9 cellular contexts compared by ENCODE assay signal in the genomic region with DNA sequence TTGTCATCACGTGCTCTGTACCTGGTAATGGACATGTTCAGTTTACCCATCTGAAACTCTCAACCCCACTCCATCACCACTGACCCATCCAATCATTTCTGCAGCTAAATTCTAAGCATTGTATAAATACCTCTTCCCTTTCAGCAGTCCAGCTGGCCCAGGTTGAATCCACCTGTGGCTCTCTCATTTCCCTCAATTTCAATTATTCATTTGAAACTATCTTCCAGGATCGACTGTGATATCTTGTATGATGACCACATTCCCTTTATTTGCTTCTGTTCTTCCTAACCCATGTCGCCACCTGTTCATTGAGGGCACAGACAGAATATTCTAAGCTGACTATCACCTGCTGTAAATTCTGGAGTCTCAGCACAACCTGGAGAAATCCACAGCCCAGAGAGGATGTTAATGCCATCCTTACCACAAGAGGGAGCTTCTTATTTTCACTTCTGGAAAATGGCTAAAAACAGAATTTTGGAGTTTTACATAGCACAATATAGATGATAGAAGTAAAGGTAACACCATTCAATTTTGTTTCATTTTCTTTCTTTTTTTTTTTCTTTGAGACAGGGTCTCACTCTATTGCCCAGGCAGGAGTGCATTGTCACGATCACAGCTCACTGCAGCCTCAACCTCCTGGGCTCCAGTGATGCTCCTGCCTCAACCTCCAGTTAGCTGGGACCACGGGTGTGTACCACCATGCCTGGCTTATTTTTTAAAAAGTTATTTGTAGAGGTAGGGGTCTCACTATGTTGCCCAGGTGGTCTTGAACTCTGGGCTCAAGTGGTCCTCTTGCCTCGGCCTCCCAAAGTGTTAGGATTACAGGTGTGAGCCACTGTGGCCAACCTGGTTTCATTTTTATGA. TPM values are rescaled to one million over a fixed set of nuclear protein-coding genes. Genes with fewer than 3 reads are reported as not detected.
A peak's percentile ranks its signal among the peaks of the same experiment; 100 is the strongest.
DNase-seq lines count a peak whose midpoint lies in the region; ATAC-seq, FAIRE-seq and TF ChIP-seq lines count a peak whose summit lies in the region.
"Had no signal": no experiment of that assay in that cellular context is flagged by ENCODE, and none has a peak within 500 bp of the region (broad histone marks: within the 10 kb centered on the region; RNA-seq: fewer than 3 reads in every experiment).

No MANE protein-coding gene starts in this region.

- DNase-seq in A172 (ENCODE audit: low spot score) (peak; percentile 40), NCI-H2227 (lab: John Stamatoyannopoulos, UW; ENCODE audit: unreplicated experiment) (peak; percentile 37), bronchial epithelial cell (ENCODE audit: low read depth) (peak; percentile 35), mucosa of descending colon (peak in 1 of 3 donors; percentile 48), KG1 (lab: John Stamatoyannopoulos, UW) (no peak), T-helper 17 cell (no peak)

- peaks cover 2% of the 10 kb centered on the region for H3K4me1 ChIP-seq in mucosa of descending colon (ENCODE audit: low read depth)

- H3K9me3 ChIP-seq in mucosa of descending colon (no peaks in the 10 kb centered on the region), T-helper 17 cell (ENCODE audit: control insufficient read depth, low read length, poor library complexity, severe bottlenecking) (no peaks in the 10 kb centered on the region)

- no peak overlapping the region for H3K27ac Mint-ChIP-seq in T-helper 17 cell
- H3K27ac Mint-ChIP-seq: dendritic cell treated with granulocyte-macrophage colony-stimulating factor and Interleukin-4, amounts not matched to agents 40 ng/mL and 50 ng/mL, for 4 days had no signal

- peaks cover 5% of the 10 kb centered on the region for H3K4me1 Mint-ChIP-seq in T-helper 17 cell

- H3K27me3 ChIP-seq in bronchial epithelial cell (ENCODE audit: control insufficient read depth, insufficient read depth, low read length), result no peaks in the 10 kb centered on the region

- intact Hi-C loops in mucosa of descending colon (cut with DNase I, micrococcal nuclease), result no loop called here

- ATAC-seq in mucosa of descending colon, result peak; percentile 69
- no peak for ATAC-seq in GM18519 (IDR thresholded peaks at IDR 0.05; ENCODE audit: low FRiP score, unreplicated experiment)
- no peak for ATAC-seq in T-helper 17 cell

- no peaks in the 10 kb centered on the region for H3K36me3 Mint-ChIP-seq in T-helper 17 cell (ENCODE audit: low read depth)

- FAIRE-seq in G401.6 (lab: Jason Lieb, UNC) (peak; percentile 91), bronchial epithelial cell (lab: Jason Lieb, UNC) (no peak)

- no peak overlapping the region for H3K4me3 Mint-ChIP-seq in T-helper 17 cell
- H3K4me3 Mint-ChIP-seq: dendritic cell treated with granulocyte-macrophage colony-stimulating factor and Interleukin-4, amounts not matched to agents 40 ng/mL and 50 ng/mL, for 4 days had no signal

- H3K36me3 ChIP-seq in bronchial epithelial cell (ENCODE audit: control insufficient read depth, insufficient read depth, low read length) (no peaks in the 10 kb centered on the region), mucosa of descending colon (ENCODE audit: low read depth) (no peaks in the 10 kb centered on the region)

- H3K27me3 Mint-ChIP-seq in T-helper 17 cell, result peaks cover 6% of the 10 kb centered on the region

- H3K4me3 ChIP-seq in bronchial epithelial cell (ENCODE audit: low read depth, low read length), result no peak overlapping the region
- H3K4me3 ChIP-seq in mucosa of descending colon, result no peak overlapping the region

- TF ChIP-seq CTCF in bronchial epithelial cell (IDR thresholded peaks at IDR 0.05; ENCODE audit: insufficient read depth, low read length, severe bottlenecking) (peak; percentile 63), mucosa of descending colon (IDR thresholded peaks at IDR 0.05) (peak; percentile 61)

RNA-seq across cellular contexts. Expression of gene ZNF823, which starts 38.6 kb away (rescaled TPM):
- total RNA-seq in A172 (2014; rRNA removed; shearing (Covaris generic)), result 6.9 and 17.8 TPM in 2 replicates
- total RNA-seq in bronchial epithelial cell (6.1 and 8.4 TPM in 2 replicates), mucosa of descending colon (10 to 100 TPM; 12.1 to 17.8 (median 13.1) TPM), T-helper 17 cell (1 to 10 TPM; 1.7 to 2.4 TPM)

Comparison
In these comparisons a context has a peak if more than half of its experiments do, and no peak if none do; other contexts are left out.
1. DNase-seq: peak in A172 (single experiment), NCI-H2227 (single experiment) and bronchial epithelial cell (single experiment); none in KG1 (single experiment) and T-helper 17 cell (0 of 3).